In genomic region chr4:89835413-89835812, GRCh38 we compare ENCODE assay signal across 1 cellular context.
TF ChIP-seq lines count a peak whose summit lies in the region.

No MANE protein-coding gene starts in this region.

TF ChIP-seq in WTC11, 78 proteins besides CTCF, POLR2A, EP300 and RAD21 (continued from another document):
- TF ChIP-seq, protein P1, sequence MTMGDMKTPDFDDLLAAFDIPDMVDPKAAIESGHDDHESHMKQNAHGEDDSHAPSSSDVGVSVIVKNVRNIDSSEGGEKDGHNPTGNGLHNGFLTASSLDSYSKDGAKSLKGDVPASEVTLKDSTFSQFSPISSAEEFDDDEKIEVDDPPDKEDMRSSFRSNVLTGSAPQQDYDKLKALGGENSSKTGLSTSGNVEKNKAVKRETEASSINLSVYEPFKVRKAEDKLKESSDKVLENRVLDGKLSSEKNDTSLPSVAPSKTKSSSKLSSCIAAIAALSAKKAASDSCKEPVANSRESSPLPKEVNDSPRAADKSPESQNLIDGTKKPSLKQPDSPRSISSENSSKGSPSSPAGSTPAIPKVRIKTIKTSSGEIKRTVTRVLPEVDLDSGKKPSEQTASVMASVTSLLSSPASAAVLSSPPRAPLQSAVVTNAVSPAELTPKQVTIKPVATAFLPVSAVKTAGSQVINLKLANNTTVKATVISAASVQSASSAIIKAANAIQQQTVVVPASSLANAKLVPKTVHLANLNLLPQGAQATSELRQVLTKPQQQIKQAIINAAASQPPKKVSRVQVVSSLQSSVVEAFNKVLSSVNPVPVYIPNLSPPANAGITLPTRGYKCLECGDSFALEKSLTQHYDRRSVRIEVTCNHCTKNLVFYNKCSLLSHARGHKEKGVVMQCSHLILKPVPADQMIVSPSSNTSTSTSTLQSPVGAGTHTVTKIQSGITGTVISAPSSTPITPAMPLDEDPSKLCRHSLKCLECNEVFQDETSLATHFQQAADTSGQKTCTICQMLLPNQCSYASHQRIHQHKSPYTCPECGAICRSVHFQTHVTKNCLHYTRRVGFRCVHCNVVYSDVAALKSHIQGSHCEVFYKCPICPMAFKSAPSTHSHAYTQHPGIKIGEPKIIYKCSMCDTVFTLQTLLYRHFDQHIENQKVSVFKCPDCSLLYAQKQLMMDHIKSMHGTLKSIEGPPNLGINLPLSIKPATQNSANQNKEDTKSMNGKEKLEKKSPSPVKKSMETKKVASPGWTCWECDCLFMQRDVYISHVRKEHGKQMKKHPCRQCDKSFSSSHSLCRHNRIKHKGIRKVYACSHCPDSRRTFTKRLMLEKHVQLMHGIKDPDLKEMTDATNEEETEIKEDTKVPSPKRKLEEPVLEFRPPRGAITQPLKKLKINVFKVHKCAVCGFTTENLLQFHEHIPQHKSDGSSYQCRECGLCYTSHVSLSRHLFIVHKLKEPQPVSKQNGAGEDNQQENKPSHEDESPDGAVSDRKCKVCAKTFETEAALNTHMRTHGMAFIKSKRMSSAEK (CRISPR knock-in tag; IDR thresholded peaks at IDR 0.05; ENCODE audit: borderline replicate concordance): no peak
- no peak for TF ChIP-seq ZNF138 (CRISPR knock-in tag; conservative IDR thresholded peaks at IDR 0.05)
- no peak for TF ChIP-seq EMX1 (CRISPR knock-in tag; IDR thresholded peaks at IDR 0.05)
- TF ChIP-seq NFYB (CRISPR knock-in tag; conservative IDR thresholded peaks at IDR 0.05; ENCODE audit: low read depth): no peak
- TF ChIP-seq ZNF219 (CRISPR knock-in tag; IDR thresholded peaks at IDR 0.05; ENCODE audit: borderline replicate concordance): no peak
- TF ChIP-seq ZNF425 (CRISPR knock-in tag; conservative IDR thresholded peaks at IDR 0.05): no peak
- TF ChIP-seq SP1 (CRISPR knock-in tag; conservative IDR thresholded peaks at IDR 0.05): no peak
TF ChIP-seq in WTC11: peak in this region for 0.
